Comparison of ENCODE assay signal across 8 cellular contexts in genomic region chrX:1392376-1393130, GRCh38. TPM values are rescaled to one million over a fixed set of nuclear protein-coding genes. Genes with fewer than 3 reads are reported as not detected.
DNase-seq lines count a peak whose midpoint lies in the region; ATAC-seq, FAIRE-seq and TF ChIP-seq lines count a peak whose summit lies in the region.

No MANE protein-coding gene starts in this region.

- in situ Hi-C loops in K562 (cut with MboI), result no loop called here

- H3K27ac ChIP-seq in GM23338 (ENCODE audit: low read depth), result peak overlapping the region; percentile 98
- peak overlapping the region; percentile 99 for H3K27ac ChIP-seq in K562 (ENCODE audit: extremely low read depth, low read depth, low read length)
- H3K27ac ChIP-seq in skeletal muscle tissue (ENCODE audit: low read depth, low read length), result peak overlapping the region; percentile 99

- BruUV-seq in K562 (replicated peaks; lab: Mats Ljungman, UMichigan), result no TSS peak

- no peak for FAIRE-seq in K562 (lab: Jason Lieb, UNC)

- ATAC-seq in GM23338, result peak; percentile 8
- peak; percentile 55 for ATAC-seq in K562

- peaks cover 70% of the 10 kb centered on the region for H3K79me2 ChIP-seq in GM23338 (replicated peaks; ENCODE audit: insufficient read depth)
- peaks cover 58% of the 10 kb centered on the region for H3K79me2 ChIP-seq in K562 (ENCODE audit: control insufficient read depth, insufficient read depth, low read length)

- CTCF ChIA-PET in K562 (lab: Yijun Ruan, JAX; ENCODE audit: low intra/inter-chr PET ratio), result no interaction called here

- H3K36me3 ChIP-seq in GM06990 (ENCODE audit: control insufficient read depth, insufficient read depth, low read length) (peaks cover 40% of the 10 kb centered on the region), GM23338 (ENCODE audit: insufficient read depth) (peaks cover 32% of the 10 kb centered on the region), K562 (ENCODE audit: control insufficient read depth, insufficient read depth, low read length) (peaks cover 39% of the 10 kb centered on the region; the same call in 2 of the 3 replicates), iPS-15b (ENCODE audit: control insufficient read depth, insufficient read depth, low read length) (peaks cover 53% of the 10 kb centered on the region), skeletal muscle tissue (ENCODE audit: control insufficient read depth in 3 of 3, insufficient read depth in 3 of 3, low read length in 3 of 3) (peaks cover 25 to 37% (median 28%) of the 10 kb centered on the region in 3 donors)

- TF ChIP-seq EP300 in K562 (IDR thresholded peaks at IDR 0.05; ENCODE audit: low read length), result no peak

- H3F3A ChIP-seq in GM23338 (replicated peaks; ENCODE audit: low read depth), result peaks cover 36% of the 10 kb centered on the region

- H3K27me3 Mint-ChIP-seq in GM23338 (ENCODE audit: insufficient read depth, low read depth, poor library complexity), result peaks cover 44% of the 10 kb centered on the region

- POLR2A ChIA-PET in K562 (lab: Yijun Ruan, JAX), result no interaction called here

- no peaks in the 10 kb centered on the region for H3K9me2 ChIP-seq in GM23338 (ENCODE audit: insufficient read depth)

- DNase-seq in GM06990 (ENCODE audit: extremely low read depth, insufficient read length) (no peak), GM23338 (ENCODE audit: low spot score) (peak; percentile 78), LHCN-M2 (ENCODE audit: low read depth) (peak; percentile 70), K562 (ENCODE audit: extremely low read depth in 1 of 4, low spot score in 3 of 4) (peak; percentile 46 to 75 (median 49)), OCI-M2 (lab: John Stamatoyannopoulos, UW; ENCODE audit: unreplicated experiment) (no peak)
- no peak for DNase-seq in activated CD4-positive, CD25-positive, alpha-beta regulatory T cell treated with anti-CD3 and anti-CD28 coated beads, Interleukin-2, amount 50 U/mL, for 72 hours

- H2AFZ ChIP-seq in GM23338 (0 out of 2 replicates have a peak overlapping the region, but pooled peaks have one; percentile 43), K562 (ENCODE audit: low read depth, low read length) (peak overlapping the region; percentile 78)

- H3K9me3 Mint-ChIP-seq in GM23338, result peaks cover 11% of the 10 kb centered on the region; the same call in 2 of the 3 replicates

- H3K9me3 ChIP-seq in K562 (replicated peaks; ENCODE audit: control insufficient read depth, insufficient read depth, low read depth, low read length) (no peaks in the 10 kb centered on the region), iPS-15b (ENCODE audit: control insufficient read depth, insufficient read depth, low read length) (no peaks in the 10 kb centered on the region), skeletal muscle tissue (ENCODE audit: control insufficient read depth in 3 of 3, low read length in 3 of 3) (no peaks in the 10 kb centered on the region)

- TF ChIP-seq CTCF in GM06990 (IDR thresholded peaks at IDR 0.05; ENCODE audit: insufficient read depth, low read length, poor library complexity, severe bottlenecking) (no peak), GM23338 (conservative IDR thresholded peaks at IDR 0.05; ENCODE audit: low read depth in 2 of 2) (no peak), K562 (IDR thresholded peaks at IDR 0.05 in 2 of 3, conservative IDR thresholded peaks at IDR 0.05 in 1 of 3; ENCODE audit: insufficient read depth in 2 of 3, low read depth in 1 of 3, low read length in 3 of 3) (no peak)

- peaks cover 8% of the 10 kb centered on the region for H3K9me1 ChIP-seq in K562 (ENCODE audit: control insufficient read depth, insufficient read depth, low read length)

- peaks cover 16% of the 10 kb centered on the region for H3K4me1 ChIP-seq in GM23338 (ENCODE audit: insufficient read depth)
- peaks cover 0 to 46% of the 10 kb centered on the region in 2 experiments; a peak in 4 of 5 replicates for H3K4me1 ChIP-seq in K562 (replicated peaks in 1 of 2; ENCODE audit: control insufficient read depth in 2 of 2, insufficient read depth in 2 of 2, low read length in 2 of 2)
- no peaks in the 10 kb centered on the region for H3K4me1 ChIP-seq in iPS-15b (ENCODE audit: control insufficient read depth, insufficient read depth, low read length)
- H3K4me1 ChIP-seq in skeletal muscle tissue (ENCODE audit: control insufficient read depth in 3 of 3, insufficient read depth in 3 of 3, low read length in 3 of 3), result peaks cover 45 to 67% (median 46%) of the 10 kb centered on the region in 3 donors

- TF ChIP-seq RAD21 in K562 (CRISPR knock-in tag; conservative IDR thresholded peaks at IDR 0.05 in 1 of 2, IDR thresholded peaks at IDR 0.05 in 1 of 2), result no peak

- WGBS in K562 (ENCODE audit: insufficient coverage, low coverage, missing lambda C conversion rate), result no CpG with 5 or more reads among the region's 78 CpGs

- H3K27me3 ChIP-seq in GM06990 (replicated peaks; ENCODE audit: control insufficient read depth, insufficient read depth, low read length) (no peaks in the 10 kb centered on the region), GM23338 (ENCODE audit: insufficient read depth) (no peaks in the 10 kb centered on the region), K562 (ENCODE audit: control insufficient read depth in 2 of 2, insufficient read depth in 2 of 2, low read length in 2 of 2) (no peaks in the 10 kb centered on the region), iPS-15b (ENCODE audit: control insufficient read depth, insufficient read depth, low read length) (no peaks in the 10 kb centered on the region), skeletal muscle tissue (ENCODE audit: control insufficient read depth in 3 of 3, insufficient read depth in 3 of 3, low read length in 3 of 3) (no peaks in the 10 kb centered on the region)

- H3K4me3 Mint-ChIP-seq in GM23338, result peak overlapping the region; percentile 93

- peak overlapping the region; percentile 96 to 98 for H3K9ac ChIP-seq in K562 (ENCODE audit: insufficient read depth in 1 of 2, low read depth in 2 of 2, low read length in 2 of 2)
- peak overlapping the region; percentile 96 for H3K9ac ChIP-seq in iPS-15b (ENCODE audit: low read depth, low read length)
- peak overlapping the region; percentile 91 to 100 (median 94) for H3K9ac ChIP-seq in skeletal muscle tissue (ENCODE audit: low read depth in 1 of 3, low read length in 3 of 3)

- H3K36me3 Mint-ChIP-seq in GM23338 (ENCODE audit: low read depth), result peaks cover 70% of the 10 kb centered on the region

- intact Hi-C loops in K562 (cut with micrococcal nuclease), result no loop called here

- H3K4me3 ChIP-seq in GM06990 (replicated peaks; ENCODE audit: low read depth, low read length), result peak overlapping the region; percentile 88
- peak overlapping the region; percentile 100 for H3K4me3 ChIP-seq in GM23338
- H3K4me3 ChIP-seq in K562, result peak overlapping the region; percentile 86
- H3K4me3 ChIP-seq in iPS-15b (ENCODE audit: low read depth, low read length), result peak overlapping the region; percentile 82
- peak overlapping the region; percentile 86 to 88 (median 86) for H3K4me3 ChIP-seq in skeletal muscle tissue (ENCODE audit: low read length in 3 of 3)

- H3K4me1 Mint-ChIP-seq in GM23338, result peaks cover 43% of the 10 kb centered on the region

- H3K27ac Mint-ChIP-seq in GM23338, result peak overlapping the region; percentile 95

- peak overlapping the region; percentile 98 for H3K4me2 ChIP-seq in GM23338
- peak overlapping the region; percentile 73 for H3K4me2 ChIP-seq in K562 (ENCODE audit: insufficient read depth, low read length)

- no peak for TF ChIP-seq POLR2A in K562 (conservative IDR thresholded peaks at IDR 0.05)

- H4K20me1 ChIP-seq in GM23338 (replicated peaks; ENCODE audit: insufficient read depth) (peaks cover 38% of the 10 kb centered on the region), K562 (replicated peaks; ENCODE audit: control insufficient read depth, insufficient read depth, low read length) (peaks cover 35% of the 10 kb centered on the region)

RNA-seq across cellular contexts. Expression of gene SLC25A6, which starts 0.6 kb away (rescaled TPM):
- 394 and 486 TPM in 2 replicates for total RNA-seq in GM23338 (2014; rRNA removed; shearing (Covaris generic))
- polyA plus RNA-seq in GM23338 (2016; fragmentation: Nextera tagmentation; extraction: Ambion mirVana) (358 TPM in 2 replicates), K562 (2011; rRNA removed) (129 and 261 TPM in 2 replicates), K562 (2014; fragmentation: Illumina TruSeq; extraction: Trizol) (118 and 276 TPM in 2 replicates), K562 (2014; fragmentation: Nextera tagmentation; extraction: Ambion mirVana) (10 to 100 TPM; 24.6 to 39.3 TPM), K562 (2014; rRNA removed) (260 and 272 TPM in 2 replicates)
- total RNA-seq in LHCN-M2 (2014; rRNA removed) (248 and 328 TPM in 2 replicates), K562 (2014; rRNA removed) (150 and 196 TPM in 2 replicates), K562 (2014; rRNA removed; fragmentation: Illumina TruSeq; extraction: Trizol) (43.0 and 58.7 TPM in 2 replicates), K562 (2015; rRNA removed; fragmentation: Illumina TruSeq; extraction: Trizol) (177 and 181 TPM in 2 replicates), K562 (2021) (318 and 330 TPM in 2 replicates), skeletal muscle tissue (185 TPM)
- 567 TPM for polyA plus RNA-seq in LHCN-M2 (2012)
- 32.2 and 125 TPM in 2 replicates for total RNA-seq in K562 (2011; cell fraction: chromatin; rRNA removed; ENCODE audit: low replicate concordance)
- 167 and 186 TPM in 2 replicates for total RNA-seq in K562 (2011; cell fraction: nucleolus; rRNA removed)
- 94.8 and 148 TPM in 2 replicates for total RNA-seq in K562 (2011; cell fraction: nucleoplasm; rRNA removed)
- polyA plus RNA-seq in K562 (2011; cell fraction: cytosol; rRNA removed), result 445 and 542 TPM in 2 replicates
- 114 and 138 TPM in 2 replicates for polyA plus RNA-seq in K562 (2011; cell fraction: nucleus; rRNA removed)
- polyA plus RNA-seq in K562 (2012), result 340 and 778 TPM in 2 replicates
- 84.2 and 86.4 TPM in 2 replicates for polyA minus RNA-seq in K562 (2011; rRNA and poly(A)+ RNA removed)
- 213 and 368 TPM in 2 replicates for polyA minus RNA-seq in K562 (2011; cell fraction: cytosol; rRNA and poly(A)+ RNA removed)
- 69.5 and 102 TPM in 2 replicates for polyA minus RNA-seq in K562 (2011; cell fraction: nucleus; rRNA and poly(A)+ RNA removed)

RNA-seq across cellular contexts. Expression of gene IL3RA, which starts 56.0 kb away (rescaled TPM):
- 0.39 TPM in 1 of 2 replicates, not detected in the other for total RNA-seq in GM23338 (2014; rRNA removed; shearing (Covaris generic))
- polyA plus RNA-seq in GM23338 (2016; fragmentation: Nextera tagmentation; extraction: Ambion mirVana) (0.78 and 0.86 TPM in 2 replicates), K562 (2011; rRNA removed) (not detected in 2 replicates), K562 (2014; fragmentation: Illumina TruSeq; extraction: Trizol) (not detected in 2 replicates), K562 (2014; fragmentation: Nextera tagmentation; extraction: Ambion mirVana) (not detected), K562 (2014; rRNA removed) (not detected in 2 replicates)
- total RNA-seq in LHCN-M2 (2014; rRNA removed) (not detected in 2 replicates), K562 (2014; rRNA removed) (not detected in 2 replicates), K562 (2014; rRNA removed; fragmentation: Illumina TruSeq; extraction: Trizol) (not detected in 2 replicates), K562 (2015; rRNA removed; fragmentation: Illumina TruSeq; extraction: Trizol) (not detected in 2 replicates), K562 (2021) (not detected in 2 replicates), skeletal muscle tissue (6.3 TPM)
- polyA plus RNA-seq in LHCN-M2 (2012), result 0.05 TPM
- not detected in 2 replicates for total RNA-seq in K562 (2011; cell fraction: chromatin; rRNA removed; ENCODE audit: low replicate concordance)
- total RNA-seq in K562 (2011; cell fraction: nucleolus; rRNA removed), result not detected in 2 replicates
- total RNA-seq in K562 (2011; cell fraction: nucleoplasm; rRNA removed), result not detected in 2 replicates
- polyA plus RNA-seq in K562 (2011; cell fraction: cytosol; rRNA removed), result not detected in 2 replicates
- polyA plus RNA-seq in K562 (2011; cell fraction: nucleus; rRNA removed), result not detected in 2 replicates
- polyA plus RNA-seq in K562 (2012), result 0.08 and 0.18 TPM in 2 replicates
- polyA minus RNA-seq in K562 (2011; rRNA and poly(A)+ RNA removed), result not detected in 2 replicates
- not detected in 2 replicates for polyA minus RNA-seq in K562 (2011; cell fraction: cytosol; rRNA and poly(A)+ RNA removed)
- polyA minus RNA-seq in K562 (2011; cell fraction: nucleus; rRNA and poly(A)+ RNA removed), result not detected in 2 replicates

Comparison
In these comparisons a context has a peak if more than half of its experiments do, and no peak if none do; other contexts are left out.
1. DNase-seq: peak in GM23338 (single experiment), LHCN-M2 (single experiment) and K562 (4 of 4); none in GM06990 (single experiment), activated CD4-positive, CD25-positive, alpha-beta regulatory T cell treated with anti-CD3 and anti-CD28 coated beads, Interleukin-2, amount 50 U/mL, for 72 hours (single experiment) and OCI-M2 (single experiment).
2. Peak in every context shown above with its lines, with median percentiles within 50 percentile points of each other: H3K4me3 ChIP-seq, H3K27ac ChIP-seq and H3K9ac ChIP-seq.